Comparison of ENCODE assay signal across 9 cellular contexts in genomic region chr2:10935953-10936942, GRCh38. TPM values are rescaled to one million over a fixed set of nuclear protein-coding genes. Genes with fewer than 3 reads are reported as not detected.
DNase-seq lines count a peak whose midpoint lies in the region; ATAC-seq, FAIRE-seq and TF ChIP-seq lines count a peak whose summit lies in the region.
"Had no signal": no experiment of that assay in that cellular context is flagged by ENCODE, and none has a peak within 500 bp of the region (broad histone marks: within the 10 kb centered on the region; RNA-seq: fewer than 3 reads in every experiment).

No MANE protein-coding gene starts in this region.

- DNase-seq in COLO829 (ENCODE audit: low spot score), result peak; percentile 90
- DNase-seq in astrocyte of the cerebellum (ENCODE audit: low read depth), result peak; percentile 79
- DNase-seq in left kidney (ENCODE audit: low read depth, low spot score), result peak; percentile 76
- DNase-seq in left ventricle myocardium superior, result no peak
- DNase-seq in HUDEP-2 (lab: John Stamatoyannopoulos, UW; ENCODE audit: unreplicated experiment in 76 of 76), result no peak
- DNase-seq in tibial artery, result no peak
- no peak for DNase-seq in GM12892 (ENCODE audit: insufficient read length)

- no peak for TF ChIP-seq CTCF in astrocyte of the cerebellum (IDR thresholded peaks at IDR 0.05; ENCODE audit: low read depth, low read length, missing control alignments)
- TF ChIP-seq CTCF in tibial artery (IDR thresholded peaks at IDR 0.05), result no peak

- intact Hi-C loops in left ventricle myocardium superior (cut with micrococcal nuclease), result no loop called here
- intact Hi-C loops in tibial artery (cut with DNase I; ENCODE audit: low total_unique reads), result no loop called here

- 52% methylated on average over 16 of the region's 17 CpGs for WGBS in HUES64

- H3K4me1 ChIP-seq in HUES64 (ENCODE audit: insufficient read depth, low read length) (peaks cover 18% of the 10 kb centered on the region), tibial artery (no peaks in the 10 kb centered on the region)

- H3K4me3 ChIP-seq in HUES64 (ENCODE audit: low read length) (no peak overlapping the region; the same call in 1 of the 2 replicates), astrocyte of the cerebellum (ENCODE audit: low read depth, low read length) (no peak overlapping the region), tibial artery (no peak overlapping the region)
- H3K4me3 ChIP-seq: GM12878 had no signal

- H3K36me3 ChIP-seq in HUES64 (ENCODE audit: insufficient read depth, low read length) (no peaks in the 10 kb centered on the region), tibial artery (no peaks in the 10 kb centered on the region)

- H3K27ac ChIP-seq in HUES64 (ENCODE audit: low read depth, low read length) (peak overlapping the region; percentile 69), tibial artery (no peak overlapping the region)

- TF ChIP-seq POLR2A in GM12892 (IDR thresholded peaks at IDR 0.05; ENCODE audit: low read depth, low read length), result no peak

- no peaks in the 10 kb centered on the region for H3K27me3 ChIP-seq in HUES64 (ENCODE audit: insufficient read depth, low read length)
- peaks cover 0 to 26% of the 10 kb centered on the region in 2 donors for H3K27me3 ChIP-seq in tibial artery

- no peak for FAIRE-seq in GM12892 (lab: Jason Lieb, UNC)
- FAIRE-seq: GM12878 had no signal

- in situ Hi-C loops in astrocyte of the cerebellum (cut with HindIII; ENCODE audit: low sequenced_read_pairs), result no loop called here

- H3K9ac ChIP-seq in HUES64 (ENCODE audit: low read depth, low read length), result peak overlapping the region; percentile 11; the same call in 1 of the 2 replicates

- H3K9me3 ChIP-seq in HUES64 (ENCODE audit: insufficient read depth, low read depth, low read length) (peaks cover 13% of the 10 kb centered on the region), tibial artery (peaks cover 0 to 20% (median 7%) of the 10 kb centered on the region in 3 donors)

- ATAC-seq in left ventricle myocardium superior, result no peak
- ATAC-seq: GM12878 had no signal

RNA-seq across cellular contexts. Expression of gene KCNF1, which starts 24.5 kb away (rescaled TPM):
- 1.1 TPM for polyA plus RNA-seq in HUES64 (2013, experiment 1 of 2)
- 1.8 TPM for polyA plus RNA-seq in HUES64 (2013, experiment 2 of 2)
- 0.17 TPM for total RNA-seq in left ventricle myocardium superior
- polyA plus RNA-seq in GM12892 (2012; ENCODE audit: missing spikeins), result not detected
- total RNA-seq: GM12878 had no signal
- polyA plus RNA-seq: GM12878 had no signal

Comparison
In these comparisons a context has a peak if more than half of its experiments do, and no peak if none do; other contexts are left out.
1. DNase-seq: peak in COLO829 (single experiment), astrocyte of the cerebellum (single experiment) and left kidney (single experiment); none in left ventricle myocardium superior (single experiment), HUDEP-2 (0 of 76), tibial artery (0 of 2) and GM12892 (single experiment).